In genomic region chr1:154222518-154222917, GRCh38 we compare ENCODE assay signal across 9 cellular contexts. TPM values are rescaled to one million over a fixed set of nuclear protein-coding genes. Genes with fewer than 3 reads are reported as not detected.
DNase-seq lines count a peak whose midpoint lies in the region; ATAC-seq and TF ChIP-seq lines count a peak whose summit lies in the region.
"Had no signal": no experiment of that assay in that cellular context is flagged by ENCODE, and none has a peak within 500 bp of the region (broad histone marks: within the 10 kb centered on the region; RNA-seq: fewer than 3 reads in every experiment).

No MANE protein-coding gene starts in this region.

- H3K27me3 ChIP-seq in H9 (ENCODE audit: insufficient read depth, low read length), result no peaks in the 10 kb centered on the region
- H3K27me3 ChIP-seq in skeletal muscle tissue (ENCODE audit: control insufficient read depth in 3 of 3, insufficient read depth in 3 of 3, low read length in 3 of 3), result no peaks in the 10 kb centered on the region

- H3K4me3 ChIP-seq in SK-N-MC (peak overlapping the region; percentile 96), fibroblast of mammary gland (ENCODE audit: control insufficient read depth, low read depth, low read length) (peak overlapping the region; percentile 62), skeletal muscle tissue (ENCODE audit: low read length in 3 of 3) (peak overlapping the region in 2 of 3 donors; percentile 78 to 84)

- no peak overlapping the region for H4K5ac ChIP-seq in H9 (ENCODE audit: insufficient read length, low read depth, low read length)

- H3K9ac ChIP-seq in H9 (ENCODE audit: extremely low read depth, insufficient read length, low read length) (peak overlapping the region; percentile 99), SK-N-MC (ENCODE audit: insufficient read length) (peak overlapping the region; percentile 99), skeletal muscle tissue (ENCODE audit: low read depth in 1 of 3, low read length in 3 of 3) (peak overlapping the region in 2 of 3 donors; percentile 90 to 91)

- H4K91ac ChIP-seq in H9 (ENCODE audit: insufficient read length, low read depth, low read length), result no peak overlapping the region

- no peak overlapping the region for H2AFZ ChIP-seq in H9 (ENCODE audit: low read length)

- no peaks in the 10 kb centered on the region for H3K27me3 Mint-ChIP-seq in H9 (ENCODE audit: low read depth)

- H3K23me2 ChIP-seq in H9 (ENCODE audit: insufficient read length, low read depth, low read length, poor library complexity, severe bottlenecking), result peaks cover 14% of the 10 kb centered on the region

- no peak overlapping the region for H2BK120ac ChIP-seq in H9 (ENCODE audit: low read depth, low read length, poor library complexity, severe bottlenecking)

- H3K14ac ChIP-seq in H9 (ENCODE audit: insufficient read depth, low read length), result no peak overlapping the region

- no peak overlapping the region for H3K23ac ChIP-seq in H9 (ENCODE audit: insufficient read length, low read depth, low read length)

- H3K4me1 ChIP-seq in H9 (ENCODE audit: insufficient read depth, low read length) (peaks cover 2% of the 10 kb centered on the region; the same call in 1 of the 2 replicates), skeletal muscle tissue (ENCODE audit: control insufficient read depth in 3 of 3, insufficient read depth in 3 of 3, low read length in 3 of 3) (peaks cover 38 to 42% (median 40%) of the 10 kb centered on the region in 3 donors)

- no peak overlapping the region for H2BK15ac ChIP-seq in H9 (ENCODE audit: low read depth, low read length)

- peak overlapping the region; percentile 76 to 98 (median 95); a peak in 2 of 7 replicates for H3K27ac Mint-ChIP-seq in H9

- no peak overlapping the region for H2AK5ac ChIP-seq in H9 (ENCODE audit: insufficient read length, low read length)

- TF ChIP-seq CTCF in H9 (conservative IDR thresholded peaks at IDR 0.05), result no peak
- no peak for TF ChIP-seq CTCF in fibroblast of mammary gland (conservative IDR thresholded peaks at IDR 0.05; ENCODE audit: control insufficient read depth, insufficient read depth, low read depth, low read length)

- no peak for ATAC-seq in HG02571 (IDR thresholded peaks at IDR 0.05; ENCODE audit: unreplicated experiment)

- peaks cover 6% of the 10 kb centered on the region for H3K79me1 ChIP-seq in H9 (ENCODE audit: insufficient read depth, low read depth, low read length, poor library complexity, severe bottlenecking)

- H2BK12ac ChIP-seq in H9 (ENCODE audit: insufficient read length, low read depth, low read length), result no peak overlapping the region

- H3K36me3 ChIP-seq in SK-N-MC (ENCODE audit: insufficient read depth, low read length) (peaks cover 74% of the 10 kb centered on the region), skeletal muscle tissue (ENCODE audit: control insufficient read depth in 3 of 3, insufficient read depth in 3 of 3, low read length in 3 of 3) (peaks cover 3 to 30% (median 21%) of the 10 kb centered on the region in 3 donors)

- H3K79me2 ChIP-seq in H9 (ENCODE audit: insufficient read depth, low read length), result peaks cover 51% of the 10 kb centered on the region

- no peak overlapping the region for H2BK20ac ChIP-seq in H9 (ENCODE audit: low read depth, low read length, poor library complexity, severe bottlenecking)

- no CpG with 5 or more reads among the region's 1 CpG for WGBS in H9 (ENCODE audit: extremely low coverage, insufficient read length, low lambda C conversion rate)

- H3K4me2 ChIP-seq in H9 (ENCODE audit: insufficient read depth, insufficient read length, low read length), result peak overlapping the region; percentile 84

- H4K8ac ChIP-seq in H9 (replicated peaks; ENCODE audit: insufficient read length, low read depth, low read length), result no peak overlapping the region

- H4K20me1 ChIP-seq in H9 (ENCODE audit: control insufficient read depth, insufficient read depth, insufficient read length), result no peaks in the 10 kb centered on the region

- H3K4ac ChIP-seq in H9 (ENCODE audit: low read depth, low read length), result no peak overlapping the region

- H3K18ac ChIP-seq in H9 (ENCODE audit: insufficient read length, low read depth, low read length), result no peak overlapping the region

- no peak overlapping the region for H3T11ph ChIP-seq in H9 (ENCODE audit: low read length)

- no peak overlapping the region for H2BK5ac ChIP-seq in H9 (ENCODE audit: insufficient read length, low read length)

- no peaks in the 10 kb centered on the region for H3K9me3 ChIP-seq in H9 (ENCODE audit: control insufficient read depth, low read depth, low read length)
- no peaks in the 10 kb centered on the region for H3K9me3 ChIP-seq in SK-N-MC (ENCODE audit: low read depth, low read length)
- no peaks in the 10 kb centered on the region for H3K9me3 ChIP-seq in skeletal muscle tissue (ENCODE audit: control insufficient read depth in 3 of 3, low read length in 3 of 3)

- peak overlapping the region; percentile 95 to 96 for H3K4me3 Mint-ChIP-seq in H9

- H3K27ac ChIP-seq in H9 (ENCODE audit: insufficient read length, low read depth, low read length) (no peak overlapping the region), SK-N-MC (no peak overlapping the region; the same call in 1 of the 2 replicates), skeletal muscle tissue (ENCODE audit: low read depth, low read length) (no peak overlapping the region)

- H3K9me3 Mint-ChIP-seq in H9, result peaks cover 0 to 5% of the 10 kb centered on the region in 2 experiments; a peak in 1 of 5 replicates

- H3K4me1 Mint-ChIP-seq in H9, result peaks cover 37 to 42% of the 10 kb centered on the region in 2 experiments

- no peak for DNase-seq in H9
- DNase-seq in SK-N-MC (ENCODE audit: low read depth, low spot score), result no peak
- no peak for DNase-seq in fibroblast of mammary gland (ENCODE audit: low read depth)
- no peak for DNase-seq in SHP77 (lab: John Stamatoyannopoulos, UW)
- no peak for DNase-seq in stimulated activated CD4-positive, alpha-beta T cell treated with anti-CD3 and anti-CD28 coated beads, Interleukin-1b, Interleukin-23, amount 100 ng/mL, for 48 hours
- DNase-seq: activated CD4-positive, alpha-beta T cell treated with anti-CD3 and anti-CD28 coated beads, Interleukin-2, amount 50 U/mL, for 1 hour; KG1 had no signal

- no peak overlapping the region for H3K56ac ChIP-seq in H9 (ENCODE audit: insufficient read length, low read depth, low read length)

- H3K36me3 Mint-ChIP-seq in H9 (ENCODE audit: insufficient read depth in 1 of 3, low read depth in 3 of 3), result peaks cover 51 to 76% (median 63%) of the 10 kb centered on the region in 3 experiments

RNA-seq across cellular contexts. Expression of gene UBAP2L, which starts 1.8 kb away (rescaled TPM):
- total RNA-seq in H9 (2021), result 258 and 265 TPM in 2 replicates
- total RNA-seq in skeletal muscle tissue, result 37.1 TPM

RNA-seq across cellular contexts. Expression of gene CFAP141, which starts 16.4 kb away (rescaled TPM):
- not detected in 2 replicates for total RNA-seq in H9 (2021)
- not detected for total RNA-seq in skeletal muscle tissue

RNA-seq across cellular contexts. Expression of gene TPM3, which starts 30.6 kb away (rescaled TPM):
- 508 and 513 TPM in 2 replicates for total RNA-seq in H9 (2021)
- total RNA-seq in skeletal muscle tissue, result 202 TPM

RNA-seq across cellular contexts. Expression of gene HAX1, which starts 49.9 kb away (rescaled TPM):
- total RNA-seq in H9 (2021) (79.8 and 80.4 TPM in 2 replicates), skeletal muscle tissue (98.6 TPM)
